Comparison of ENCODE assay signal across 1 cellular context in genomic region chr11:32884770-32885384, GRCh38.
TF ChIP-seq lines count a peak whose summit lies in the region.

No MANE protein-coding gene starts in this region.

TF ChIP-seq in SK-N-SH, 30 proteins besides CTCF, POLR2A, EP300 and RAD21 (continued from another document):
- TF ChIP-seq NRF1 (IDR thresholded peaks at IDR 0.05; ENCODE audit: low read depth, low read length): no peak
- TF ChIP-seq CHD2 (IDR thresholded peaks at IDR 0.05; ENCODE audit: low read length, partially characterized antibody): no peak
